Comparison of ENCODE assay signal across 1 cellular context in the genomic region with DNA sequence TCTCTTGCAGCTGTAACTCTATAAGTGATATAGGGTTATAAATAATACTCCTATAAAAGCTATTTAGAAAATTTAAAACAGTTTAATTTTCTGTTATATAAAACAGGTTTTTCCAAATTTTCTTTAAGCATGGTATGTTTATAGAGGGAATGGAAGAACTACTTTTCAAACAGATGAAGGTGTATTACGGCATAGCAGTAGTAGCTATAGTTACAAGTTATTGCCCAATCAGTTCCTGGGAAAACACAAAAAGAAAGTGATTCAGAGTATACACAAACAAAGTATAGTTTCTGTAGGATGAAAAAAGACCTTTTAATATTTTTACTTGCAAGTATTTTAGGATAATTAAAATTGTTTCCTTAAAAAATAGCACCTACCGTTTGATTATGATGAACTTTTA.
TF ChIP-seq lines count a peak whose summit lies in the region.

No MANE protein-coding gene starts in this region.

TF ChIP-seq in A549, 52 proteins besides CTCF, POLR2A, EP300 and RAD21:
- TF ChIP-seq CEBPB (IDR thresholded peaks at IDR 0.05) (no peak), FOSL2 (IDR thresholded peaks at IDR 0.05) (no peak), FOSL2 (CRISPR knock-in tag; IDR thresholded peaks at IDR 0.05) (no peak), MYC (IDR thresholded peaks at IDR 0.05; ENCODE audit: borderline replicate concordance, low read length) (no peak), FOXS1 (CRISPR knock-in tag; IDR thresholded peaks at IDR 0.05) (no peak), JUN (IDR thresholded peaks at IDR 0.05) (no peak), PHF8 (IDR thresholded peaks at IDR 0.05; ENCODE audit: borderline replicate concordance, low read depth) (no peak), CHD4 (IDR thresholded peaks at IDR 0.05; ENCODE audit: borderline replicate concordance) (no peak), FOSB (CRISPR knock-in tag; IDR thresholded peaks at IDR 0.05) (no peak), CBX2 (IDR thresholded peaks at IDR 0.05; ENCODE audit: borderline replicate concordance, low read depth) (no peak), EHMT2 (IDR thresholded peaks at IDR 0.05; ENCODE audit: low read depth) (no peak), CHD2 (IDR thresholded peaks at IDR 0.05; ENCODE audit: low read length, partially characterized antibody) (no peak)
- TF ChIP-seq, protein P1, sequence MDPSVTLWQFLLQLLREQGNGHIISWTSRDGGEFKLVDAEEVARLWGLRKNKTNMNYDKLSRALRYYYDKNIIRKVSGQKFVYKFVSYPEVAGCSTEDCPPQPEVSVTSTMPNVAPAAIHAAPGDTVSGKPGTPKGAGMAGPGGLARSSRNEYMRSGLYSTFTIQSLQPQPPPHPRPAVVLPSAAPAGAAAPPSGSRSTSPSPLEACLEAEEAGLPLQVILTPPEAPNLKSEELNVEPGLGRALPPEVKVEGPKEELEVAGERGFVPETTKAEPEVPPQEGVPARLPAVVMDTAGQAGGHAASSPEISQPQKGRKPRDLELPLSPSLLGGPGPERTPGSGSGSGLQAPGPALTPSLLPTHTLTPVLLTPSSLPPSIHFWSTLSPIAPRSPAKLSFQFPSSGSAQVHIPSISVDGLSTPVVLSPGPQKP (IDR thresholded peaks at IDR 0.05; ENCODE audit: low read depth, low read length), result no peak
- TF ChIP-seq, protein P2, sequence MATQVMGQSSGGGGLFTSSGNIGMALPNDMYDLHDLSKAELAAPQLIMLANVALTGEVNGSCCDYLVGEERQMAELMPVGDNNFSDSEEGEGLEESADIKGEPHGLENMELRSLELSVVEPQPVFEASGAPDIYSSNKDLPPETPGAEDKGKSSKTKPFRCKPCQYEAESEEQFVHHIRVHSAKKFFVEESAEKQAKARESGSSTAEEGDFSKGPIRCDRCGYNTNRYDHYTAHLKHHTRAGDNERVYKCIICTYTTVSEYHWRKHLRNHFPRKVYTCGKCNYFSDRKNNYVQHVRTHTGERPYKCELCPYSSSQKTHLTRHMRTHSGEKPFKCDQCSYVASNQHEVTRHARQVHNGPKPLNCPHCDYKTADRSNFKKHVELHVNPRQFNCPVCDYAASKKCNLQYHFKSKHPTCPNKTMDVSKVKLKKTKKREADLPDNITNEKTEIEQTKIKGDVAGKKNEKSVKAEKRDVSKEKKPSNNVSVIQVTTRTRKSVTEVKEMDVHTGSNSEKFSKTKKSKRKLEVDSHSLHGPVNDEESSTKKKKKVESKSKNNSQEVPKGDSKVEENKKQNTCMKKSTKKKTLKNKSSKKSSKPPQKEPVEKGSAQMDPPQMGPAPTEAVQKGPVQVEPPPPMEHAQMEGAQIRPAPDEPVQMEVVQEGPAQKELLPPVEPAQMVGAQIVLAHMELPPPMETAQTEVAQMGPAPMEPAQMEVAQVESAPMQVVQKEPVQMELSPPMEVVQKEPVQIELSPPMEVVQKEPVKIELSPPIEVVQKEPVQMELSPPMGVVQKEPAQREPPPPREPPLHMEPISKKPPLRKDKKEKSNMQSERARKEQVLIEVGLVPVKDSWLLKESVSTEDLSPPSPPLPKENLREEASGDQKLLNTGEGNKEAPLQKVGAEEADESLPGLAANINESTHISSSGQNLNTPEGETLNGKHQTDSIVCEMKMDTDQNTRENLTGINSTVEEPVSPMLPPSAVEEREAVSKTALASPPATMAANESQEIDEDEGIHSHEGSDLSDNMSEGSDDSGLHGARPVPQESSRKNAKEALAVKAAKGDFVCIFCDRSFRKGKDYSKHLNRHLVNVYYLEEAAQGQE (IDR thresholded peaks at IDR 0.05), result no peak
- TF ChIP-seq, protein P3, sequence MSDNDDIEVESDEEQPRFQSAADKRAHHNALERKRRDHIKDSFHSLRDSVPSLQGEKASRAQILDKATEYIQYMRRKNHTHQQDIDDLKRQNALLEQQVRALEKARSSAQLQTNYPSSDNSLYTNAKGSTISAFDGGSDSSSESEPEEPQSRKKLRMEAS (IDR thresholded peaks at IDR 0.05), result no peak
